In the genomic region with DNA sequence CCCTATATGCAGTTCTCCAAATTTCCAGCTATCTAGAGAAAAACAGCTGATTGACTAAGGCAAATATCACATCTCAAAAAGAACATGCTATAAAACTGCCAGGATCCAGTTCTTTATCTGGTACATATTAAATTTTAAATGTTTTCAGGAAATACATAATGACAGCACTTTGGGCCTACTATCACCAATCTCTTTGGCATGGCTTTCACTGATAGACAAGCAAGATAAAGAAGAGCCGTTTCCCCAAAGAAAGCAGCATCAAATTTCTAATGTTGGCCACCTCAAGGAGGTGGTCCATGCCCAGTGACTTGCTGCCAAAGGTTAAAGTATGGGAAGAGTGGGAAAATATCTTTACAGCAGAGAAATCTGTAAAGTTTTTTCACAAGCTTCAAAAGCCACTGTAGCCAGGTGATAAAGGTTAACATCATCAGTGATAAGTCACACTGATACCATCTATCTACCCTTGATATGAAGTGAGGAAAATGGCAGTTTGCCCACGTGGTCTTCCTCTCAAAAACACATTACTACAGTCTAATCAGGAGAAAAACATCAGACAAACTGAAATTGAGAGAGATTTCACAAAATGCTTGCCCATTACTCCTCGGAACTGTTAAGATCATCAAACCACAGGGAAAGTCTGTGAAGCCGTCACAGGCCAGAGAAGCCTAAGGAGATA, we compare ENCODE assay signal across 7 cellular contexts.
"Had no signal": no experiment of that assay in that cellular context is flagged by ENCODE, and none has a peak within 500 bp of the region (broad histone marks: within the 10 kb centered on the region; RNA-seq: fewer than 3 reads in every experiment).

No MANE protein-coding gene starts in this region.

- H3K27ac Mint-ChIP-seq: GM23338, H9 had no signal

- ATAC-seq: GM23338 had no signal

- H2AFZ ChIP-seq: GM23338 had no signal

- H3K4me3 Mint-ChIP-seq: GM23338, H9 had no signal

- H3K4me3 ChIP-seq: GM23338 had no signal

- H3K9me3 Mint-ChIP-seq: GM23338, H9 had no signal

- FAIRE-seq: H1, H54 had no signal

- DNase-seq: H9, HCEC 1CT, IMR-90, KBM-7 had no signal

- H3K4me2 ChIP-seq: GM23338 had no signal

- H3K4me1 Mint-ChIP-seq: GM23338, H9 had no signal
